Comparison of ENCODE assay signal across 8 cellular contexts in genomic region chr19:48872182-48872883, GRCh38. TPM values are rescaled to one million over a fixed set of nuclear protein-coding genes. Genes with fewer than 3 reads are reported as not detected.
DNase-seq lines count a peak whose midpoint lies in the region; TF ChIP-seq lines count a peak whose summit lies in the region.

Gene PPP1R15A, plus strand, starts transcription at chr19:48872421. Its CDS starts 813 bp downstream, at chr19:48873234.

- H3K27me3 ChIP-seq in H7 (ENCODE audit: control insufficient read depth, insufficient read depth, low read length) (no peaks in the 10 kb centered on the region), neutrophil (peaks cover 5% of the 10 kb centered on the region)

- peak; percentile 74 for TF ChIP-seq CTCF in neutrophil (IDR thresholded peaks at IDR 0.05)
- TF ChIP-seq CTCF in subcutaneous adipose tissue (IDR thresholded peaks at IDR 0.05; ENCODE audit: low read depth), result no peak

- H3K9me3 Mint-ChIP-seq in activated naive CD4-positive, alpha-beta T cell treated with anti-CD3 and anti-CD28 coated beads, Interleukin-2, amount 50 U/mL, for 24 hours, result no peaks in the 10 kb centered on the region

- peak within 1 kb of the TSS; percentile 98 for H3K27ac ChIP-seq in neutrophil

- DNase-seq in DMS79 treated with DMSO at 0.1 percent for 48 hours (lab: John Stamatoyannopoulos, UW) (peak; percentile 96), H7 (peak; percentile 97), NCI-H1105 (lab: John Stamatoyannopoulos, UW) (peak; percentile 95), SKM-1 (lab: John Stamatoyannopoulos, UW; ENCODE audit: unreplicated experiment) (peak; percentile 36), germinal center (ENCODE audit: low spot score) (peak; percentile 96)

- H3K4me1 Mint-ChIP-seq in activated naive CD4-positive, alpha-beta T cell treated with anti-CD3 and anti-CD28 coated beads, Interleukin-2, amount 50 U/mL, for 24 hours, result peaks cover 26% of the 10 kb centered on the region

- peak within 1 kb of the TSS; percentile 97 for H3K4me3 ChIP-seq in H7 (ENCODE audit: insufficient read depth, low read depth, low read length)
- peak within 1 kb of the TSS; percentile 90 to 99 for H3K4me3 ChIP-seq in neutrophil (ENCODE audit: low read depth in 1 of 2, low read length in 1 of 2)

- H3K27ac Mint-ChIP-seq in activated naive CD4-positive, alpha-beta T cell treated with anti-CD3 and anti-CD28 coated beads, Interleukin-2, amount 50 U/mL, for 24 hours, result peak within 1 kb of the TSS; percentile 99

- H3K4me3 Mint-ChIP-seq in activated naive CD4-positive, alpha-beta T cell treated with anti-CD3 and anti-CD28 coated beads, Interleukin-2, amount 50 U/mL, for 24 hours, result peak within 1 kb of the TSS; percentile 99

- peaks cover 40 to 44% of the 10 kb centered on the region in 2 experiments for H3K4me1 ChIP-seq in neutrophil (ENCODE audit: control insufficient read depth in 1 of 2, insufficient read depth in 1 of 2, low read depth in 1 of 2, low read length in 1 of 2)

- H3K27me3 Mint-ChIP-seq in activated naive CD4-positive, alpha-beta T cell treated with anti-CD3 and anti-CD28 coated beads, Interleukin-2, amount 50 U/mL, for 24 hours, result no peaks in the 10 kb centered on the region

- H3K36me3 Mint-ChIP-seq in activated naive CD4-positive, alpha-beta T cell treated with anti-CD3 and anti-CD28 coated beads, Interleukin-2, amount 50 U/mL, for 24 hours, result peaks cover 32% of the 10 kb centered on the region

- H3K9me3 ChIP-seq in neutrophil, result no peaks in the 10 kb centered on the region

- H3K36me3 ChIP-seq in H7 (replicated peaks; ENCODE audit: control insufficient read depth, insufficient read depth, low read length) (peaks cover 20% of the 10 kb centered on the region), neutrophil (peaks cover 43% of the 10 kb centered on the region)

RNA-seq across cellular contexts. Expression of gene PPP1R15A, which starts in this region (rescaled TPM):
- 20.3 and 21.6 TPM in 2 replicates for total RNA-seq in H7 (2014; rRNA removed; shearing (Covaris generic))
- 10 to 100 TPM; 30.5 to 81.7 (median 48.3) TPM for total RNA-seq in subcutaneous adipose tissue

Comparison
In these comparisons a context has a peak if more than half of its experiments do, and no peak if none do; other contexts are left out.
1. Peak in every context shown above with its lines: DNase-seq, H3K4me3 ChIP-seq and H3K27ac ChIP-seq.
2. DNase-seq: peak in every context shown above with its lines; median percentile 97 in H7; 96 in DMS79 treated with DMSO at 0.1 percent for 48 hours; 96 in germinal center; 95 in NCI-H1105; 36 in SKM-1.